In genomic region chr12:65728913-65729793, GRCh38 we compare ENCODE assay signal across 10 cellular contexts.
A peak's percentile ranks its signal among the peaks of the same experiment; 100 is the strongest.
DNase-seq lines count a peak whose midpoint lies in the region; ATAC-seq and TF ChIP-seq lines count a peak whose summit lies in the region.
"Had no signal": no experiment of that assay in that cellular context is flagged by ENCODE, and none has a peak within 500 bp of the region (broad histone marks: within the 10 kb centered on the region; RNA-seq: fewer than 3 reads in every experiment).

No MANE protein-coding gene starts in this region.

- no peaks in the 10 kb centered on the region for H3K27me3 ChIP-seq in RWPE2 (ENCODE audit: insufficient read depth, poor library complexity, severe bottlenecking)

- in situ Hi-C loops in GM13976 (cut with MboI; ENCODE audit: low sequenced_read_pairs, unreplicated experiment), result no loop called here

- H3K4me1 ChIP-seq in RWPE2 (ENCODE audit: insufficient read depth, poor library complexity, severe bottlenecking), result peaks cover 29% of the 10 kb centered on the region

- no peaks in the 10 kb centered on the region for H3K36me3 ChIP-seq in RWPE2 (ENCODE audit: low read depth)

- TF ChIP-seq POLR2A in erythroblast (IDR thresholded peaks at IDR 0.05; ENCODE audit: low read length), result no peak

- H3K9me3 ChIP-seq in RWPE2 (ENCODE audit: severe bottlenecking), result no peaks in the 10 kb centered on the region

- TF ChIP-seq CTCF in GM13976 (IDR thresholded peaks at IDR 0.05; ENCODE audit: borderline replicate concordance, control extremely low read depth, extremely low read depth, insufficient read depth, missing control alignments) (no peak), RWPE2 (IDR thresholded peaks at IDR 0.05; ENCODE audit: poor library complexity, severe bottlenecking) (no peak), fibroblast of villous mesenchyme (IDR thresholded peaks at IDR 0.05; ENCODE audit: insufficient read depth, low read depth, low read length) (no peak)

- H3K27ac ChIP-seq in RWPE2 (ENCODE audit: poor library complexity, severe bottlenecking), result peak overlapping the region; percentile 58

- ATAC-seq in RWPE2 (ENCODE audit: low read depth), result peak; percentile 86
- ATAC-seq: naive thymus-derived CD4-positive, alpha-beta T cell had no signal

- DNase-seq in GM13976 (ENCODE audit: low spot score) (peak; percentile 46), RWPE2 (ENCODE audit: low spot score) (peak; percentile 62), fibroblast of villous mesenchyme (ENCODE audit: low read depth) (peak; percentile 21), retina (peak; percentile 77), DMS 273 (lab: John Stamatoyannopoulos, UW; ENCODE audit: unreplicated experiment) (no peak), DMS79 treated with DMSO at 0.1 percent for 48 hours (lab: John Stamatoyannopoulos, UW) (no peak), erythroblast (lab: John Stamatoyannopoulos, UW) (no peak)
- no peak for DNase-seq in activated CD4-positive, alpha-beta T cell treated with anti-CD3 and anti-CD28 coated beads, Interleukin-2, amount 50 U/mL, for 1 hour
- DNase-seq: naive thymus-derived CD4-positive, alpha-beta T cell; NCI-H1436 treated with DMSO at 0.1 percent for 48 hours had no signal

- H3K4me3 ChIP-seq in RWPE2 (ENCODE audit: severe bottlenecking) (peak overlapping the region; percentile 40), fibroblast of villous mesenchyme (ENCODE audit: low read depth, low read length) (peak overlapping the region; percentile 64)

Comparison
In these comparisons a context has a peak if more than half of its experiments do, and no peak if none do; other contexts are left out.
1. DNase-seq: peak in GM13976 (single experiment), RWPE2 (single experiment), fibroblast of villous mesenchyme (single experiment) and retina (single experiment); none in DMS 273 (single experiment), DMS79 treated with DMSO at 0.1 percent for 48 hours (single experiment), erythroblast (0 of 2) and activated CD4-positive, alpha-beta T cell treated with anti-CD3 and anti-CD28 coated beads, Interleukin-2, amount 50 U/mL, for 1 hour (single experiment).